5 cellular contexts compared by ENCODE assay signal in genomic region chr9:82777366-82777765, GRCh38.
"Had no signal": no experiment of that assay in that cellular context is flagged by ENCODE, and none has a peak within 500 bp of the region (broad histone marks: within the 10 kb centered on the region; RNA-seq: fewer than 3 reads in every experiment).

No MANE protein-coding gene starts in this region.

- H2AFZ ChIP-seq: GM23338 had no signal

- ATAC-seq: GM23338, K562 had no signal

- H3K4me3 ChIP-seq: GM23338, K562 had no signal

- DNase-seq: H9, HCEC 1CT, IMR-90 had no signal

- H3K4me2 ChIP-seq: GM23338 had no signal
